8 cellular contexts compared by ENCODE assay signal in genomic region chr1:37765937-37766664, GRCh38.
DNase-seq lines count a peak whose midpoint lies in the region; ATAC-seq lines count a peak whose summit lies in the region.

No MANE protein-coding gene starts in this region.

- peak overlapping the region; percentile 55 to 61 for H3K4me3 Mint-ChIP-seq in stimulated activated naive CD8-positive, alpha-beta T cell treated with anti-CD3 and anti-CD28 coated beads, Interleukin-15, amount 100 ng/mL, for 72 hours

- H3K4me3 ChIP-seq in duodenal mucosa (ENCODE audit: low read depth in 1 of 2, low read length in 2 of 2): peak overlapping the region; percentile 21 to 29

- H3K27ac Mint-ChIP-seq in stimulated activated naive CD8-positive, alpha-beta T cell treated with anti-CD3 and anti-CD28 coated beads, Interleukin-15, amount 100 ng/mL, for 72 hours: no peak overlapping the region

- peaks cover 99% of the 10 kb centered on the region for H3K27me3 Mint-ChIP-seq in stimulated activated naive CD8-positive, alpha-beta T cell treated with anti-CD3 and anti-CD28 coated beads, Interleukin-15, amount 100 ng/mL, for 72 hours

- peak; percentile 57 for DNase-seq in stimulated activated CD4-positive, alpha-beta T cell treated with anti-CD3 and anti-CD28 coated beads, Interleukin-15, amount 100 ng/mL, for 24 hours
- DNase-seq in stimulated activated CD4-positive, alpha-beta T cell treated with anti-CD3 and anti-CD28 coated beads, Interleukin-12 subunit alpha, Interleukin-12 subunit beta, amount 100 ng/mL, for 4 hours: no peak
- DNase-seq in NCI-H774 (lab: John Stamatoyannopoulos, UW) (peak; percentile 45), pons (ENCODE audit: low spot score) (no peak)
- DNase-seq in stimulated activated naive CD8-positive, alpha-beta T cell treated with anti-CD3 and anti-CD28 coated beads, Interleukin-15, amount 100 ng/mL, for 72 hours: peak in 1 of 2 donors; percentile 30

- H3K4me1 ChIP-seq in duodenal mucosa (ENCODE audit: control insufficient read depth in 1 of 2, insufficient read depth in 2 of 2, low read length in 2 of 2): no peaks in the 10 kb centered on the region

- H3K27me3 ChIP-seq in duodenal mucosa (ENCODE audit: control insufficient read depth in 1 of 2, insufficient read depth in 2 of 2, low read length in 2 of 2): peaks cover 35 to 61% of the 10 kb centered on the region in 2 donors

- H3K9me3 ChIP-seq in duodenal mucosa (ENCODE audit: control insufficient read depth in 1 of 2, low read length in 2 of 2): no peaks in the 10 kb centered on the region

- peak; percentile 87 for ATAC-seq in stimulated activated naive CD8-positive, alpha-beta T cell treated with anti-CD3 and anti-CD28 coated beads, Interleukin-15, amount 100 ng/mL, for 72 hours
- ATAC-seq in GM21528 (IDR thresholded peaks at IDR 0.05; ENCODE audit: low FRiP score, unreplicated experiment): no peak
- no peak for ATAC-seq in HG03565 (IDR thresholded peaks at IDR 0.05; ENCODE audit: unreplicated experiment)

- no peak overlapping the region for H3K9ac ChIP-seq in duodenal mucosa (ENCODE audit: low read depth in 1 of 2, low read length in 2 of 2)

- H3K9me3 Mint-ChIP-seq in stimulated activated naive CD8-positive, alpha-beta T cell treated with anti-CD3 and anti-CD28 coated beads, Interleukin-15, amount 100 ng/mL, for 72 hours: peaks cover 4 to 9% of the 10 kb centered on the region in 2 donors

- no peaks in the 10 kb centered on the region for H3K36me3 ChIP-seq in duodenal mucosa (ENCODE audit: control insufficient read depth in 1 of 2, insufficient read depth in 2 of 2, low read length in 2 of 2)

- H3K4me1 Mint-ChIP-seq in stimulated activated naive CD8-positive, alpha-beta T cell treated with anti-CD3 and anti-CD28 coated beads, Interleukin-15, amount 100 ng/mL, for 72 hours: peaks cover 29% of the 10 kb centered on the region

- no peak overlapping the region for H3K27ac ChIP-seq in duodenal mucosa (ENCODE audit: low read depth, low read length)

Comparison
In these comparisons a context has a peak if more than half of its experiments do, and no peak if none do; other contexts are left out.
1. DNase-seq: peak in stimulated activated CD4-positive, alpha-beta T cell treated with anti-CD3 and anti-CD28 coated beads, Interleukin-15, amount 100 ng/mL, for 24 hours (single experiment) and NCI-H774 (single experiment); none in stimulated activated CD4-positive, alpha-beta T cell treated with anti-CD3 and anti-CD28 coated beads, Interleukin-12 subunit alpha, Interleukin-12 subunit beta, amount 100 ng/mL, for 4 hours (single experiment) and pons (single experiment).